ENCODE assay signal across 28 cellular contexts in the genomic region with DNA sequence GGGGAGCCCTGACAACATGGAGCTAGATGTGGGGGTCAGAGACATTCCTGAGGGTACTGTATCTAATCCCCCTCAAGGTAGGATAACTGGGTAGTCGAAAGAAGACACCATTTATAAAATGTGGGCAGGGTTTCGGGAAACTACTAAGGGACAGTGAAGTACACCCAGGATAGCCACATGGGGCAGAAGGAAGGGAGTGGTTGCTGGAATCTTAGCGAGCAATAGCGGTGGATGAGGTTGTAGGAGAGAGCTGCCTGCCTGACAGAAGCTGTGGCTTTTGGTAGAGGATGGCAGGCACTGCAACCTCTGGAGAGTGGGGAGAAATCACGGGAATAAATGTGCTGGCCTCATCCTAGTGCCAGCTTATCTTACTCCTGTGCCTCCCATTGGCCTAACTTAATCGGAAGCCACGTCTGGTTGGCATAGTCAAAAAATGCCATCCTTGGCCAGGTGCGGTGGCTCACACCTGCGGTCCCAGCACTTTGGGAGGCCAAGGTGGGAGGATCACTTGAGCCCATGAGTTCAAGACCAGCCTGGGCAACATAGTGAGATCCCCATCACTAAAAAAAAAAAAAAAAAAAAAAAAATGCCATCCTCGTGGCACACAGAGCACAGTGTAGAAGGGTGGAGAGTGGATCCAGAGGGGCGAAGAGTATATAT.
"Had no signal": no experiment of that assay in that cellular context is flagged by ENCODE, and none has a peak within 500 bp of the region (broad histone marks: within the 10 kb centered on the region; RNA-seq: fewer than 3 reads in every experiment).

No MANE protein-coding gene starts in this region.

- H3K4me3 ChIP-seq: ascending aorta, gastroesophageal sphincter, left lung, psoas muscle, stomach, thyroid gland, upper lobe of left lung had no signal

- H3K9ac ChIP-seq: parathyroid adenoma had no signal

- H3K4me1 ChIP-seq: parathyroid adenoma had no signal

- ATAC-seq: effector memory CD8-positive, alpha-beta T cell; gastroesophageal sphincter; left lung; psoas muscle; stimulated activated naive B cell treated with anti-CD40 and anti-IgM and Interleukin-4, amounts not matched to agents 10 μg/mL and 1 μg/mL and 100 μg/mL, for 72 hours; T-helper 17 cell had no signal

- H3K9me3 ChIP-seq: ascending aorta, gastroesophageal sphincter, left lung, psoas muscle, stomach, thyroid gland, upper lobe of left lung had no signal

- H3K27ac ChIP-seq: ascending aorta, brain microvascular endothelial cell, gastroesophageal sphincter, parathyroid adenoma, psoas muscle, thyroid gland, upper lobe of left lung, WERI-Rb-1 had no signal

- H3K27me3 ChIP-seq: ascending aorta, stomach, thyroid gland, upper lobe of left lung had no signal

- DNase-seq: activated CD4-positive, alpha-beta T cell treated with anti-CD3 and anti-CD28 coated beads for 1 hour; activated CD4-positive, alpha-beta T cell treated with anti-CD3 and anti-CD28 coated beads, Interleukin-2, amount 50 U/mL, for 4 hours; activated CD8-positive, alpha-beta memory T cell treated with anti-CD3 and anti-CD28 coated beads for 24 hours; activated effector memory CD4-positive, alpha-beta T cell treated with anti-CD3 and anti-CD28 coated beads, Interleukin-2, amount 50 U/mL, for 16 hours; activated naive CD4-positive, alpha-beta T cell treated with anti-CD3 and anti-CD28 coated beads for 36 hours; activated naive CD8-positive, alpha-beta T cell treated with anti-CD3 and anti-CD28 coated beads, Interleukin-2, amount 10 ng/mL, durations not matched to agents 7 days and 5 days; brain microvascular endothelial cell; caudate nucleus; cortex of kidney; effector memory CD8-positive, alpha-beta T cell; erythroblast; head of caudate nucleus; left lung; naive B cell; occipital lobe; psoas muscle; stimulated activated CD4-positive, alpha-beta T cell treated with anti-CD3 and anti-CD28 coated beads, Interleukin-15, amount 100 ng/mL, for 24 hours; stimulated activated CD4-positive, alpha-beta T cell treated with anti-CD3 and anti-CD28 coated beads, Interleukin-2, amount 100 ng/mL, for 24 hours; stimulated activated naive B cell treated with anti-CD40 and anti-IgM and Interleukin-4, amounts not matched to agents 10 μg/mL and 1 μg/mL and 100 μg/mL, for 72 hours; stomach; T-helper 17 cell; T1000; thyroid gland; upper lobe of left lung; WERI-Rb-1 had no signal

- H2AFZ ChIP-seq: parathyroid adenoma had no signal

- H3K36me3 ChIP-seq: ascending aorta, brain microvascular endothelial cell, gastroesophageal sphincter, left lung, stomach, thyroid gland, upper lobe of left lung, WERI-Rb-1 had no signal
